ENCODE assay signal across 8 cellular contexts in the genomic region with DNA sequence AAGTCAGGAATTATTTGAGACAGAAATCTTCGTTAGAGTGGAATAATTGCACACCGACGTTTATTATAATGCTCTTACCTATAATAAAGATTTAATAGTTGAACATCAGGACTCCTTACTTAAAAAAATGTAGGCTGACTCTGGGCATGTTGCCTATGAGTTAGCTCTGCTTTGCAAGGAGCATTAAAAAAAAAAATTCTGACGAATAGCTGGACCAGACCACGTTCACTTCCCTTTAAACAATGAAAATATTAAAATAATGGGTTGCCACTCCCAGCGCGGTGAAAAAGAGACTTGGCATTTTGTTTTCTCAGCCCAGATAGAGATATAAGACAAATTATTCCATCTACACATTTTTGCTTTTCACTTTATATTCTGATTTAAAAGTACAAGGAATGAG. TPM values are rescaled to one million over a fixed set of nuclear protein-coding genes. Genes with fewer than 3 reads are reported as not detected.
DNase-seq lines count a peak whose midpoint lies in the region; ATAC-seq and TF ChIP-seq lines count a peak whose summit lies in the region.

No MANE protein-coding gene starts in this region.

- intact Hi-C loops in ascending aorta (cut with DNase I) = loop anchor here (2.0 to 5.0 kb wide), 2 partner anchors 118 to 132 kb away; partner anchors contain the start of gene MIS18BP1

- H3K27ac ChIP-seq in HL-60 (replicated peaks) (peak overlapping the region; percentile 97), ascending aorta (peak overlapping the region; percentile 78 to 91), layer of hippocampus (ENCODE audit: low read depth, low read length) (peak overlapping the region; percentile 97), thymus (ENCODE audit: low read depth) (peak overlapping the region; percentile 92)

- in situ Hi-C loops in KBM-7 (cut with MboI; ENCODE audit: low pct_unique_long_range_greater_than_20kb, low sequenced_read_pairs) = no loop called here

- 2% methylated on average over 7 of the region's 7 CpGs for WGBS in thymus

- H3K9me3 ChIP-seq in ascending aorta (no peaks in the 10 kb centered on the region), thymus (ENCODE audit: control insufficient read depth) (no peaks in the 10 kb centered on the region)

- H3K27me3 ChIP-seq in HL-60 (ENCODE audit: insufficient read depth, poor library complexity, severe bottlenecking) (no peaks in the 10 kb centered on the region), ascending aorta (no peaks in the 10 kb centered on the region), layer of hippocampus (ENCODE audit: control insufficient read depth, insufficient read depth, low read length) (no peaks in the 10 kb centered on the region), thymus (ENCODE audit: control insufficient read depth, insufficient read depth) (no peaks in the 10 kb centered on the region)

- ATAC-seq in HG02642 (IDR thresholded peaks at IDR 0.05; ENCODE audit: poor library complexity, unreplicated experiment) (no peak), GM21381 (IDR thresholded peaks at IDR 0.05; ENCODE audit: unreplicated experiment) (no peak)

- H3K4me3 ChIP-seq in HL-60 (replicated peaks; ENCODE audit: insufficient read depth, low read length) = peak overlapping the region; percentile 39
- H3K4me3 ChIP-seq in ascending aorta = peak overlapping the region; percentile 72 to 77
- H3K4me3 ChIP-seq in thymus (ENCODE audit: low read length) = peak overlapping the region; percentile 94

- H3K36me3 ChIP-seq in ascending aorta (no peaks in the 10 kb centered on the region), thymus (ENCODE audit: control insufficient read depth, insufficient read depth) (no peaks in the 10 kb centered on the region)

- DNase-seq in Ammon's horn (ENCODE audit: low spot score) = peak; percentile 5
- DNase-seq in HL-60 (ENCODE audit: low read depth in 1 of 2, low spot score in 1 of 2) = no peak
- no peak for DNase-seq in ascending aorta (ENCODE audit: low spot score in 2 of 2)
- DNase-seq in KBM-7 = no peak

- no peak for TF ChIP-seq CTCF in HL-60 (IDR thresholded peaks at IDR 0.05; ENCODE audit: insufficient read depth, low read length)
- TF ChIP-seq CTCF in ascending aorta (IDR thresholded peaks at IDR 0.05) = no peak

- H3K4me1 ChIP-seq in ascending aorta (peaks cover 2 to 23% of the 10 kb centered on the region in 2 donors), thymus (ENCODE audit: control insufficient read depth, insufficient read depth, low read length) (peaks cover 13% of the 10 kb centered on the region)

RNA-seq across cellular contexts. Expression of gene FANCM, which starts 0.5 kb away (rescaled TPM):
- 2.1 TPM for total RNA-seq in ascending aorta
- polyA plus RNA-seq in thymus = 7.1 TPM

RNA-seq across cellular contexts. Expression of gene FKBP3, which starts 0.9 kb away (rescaled TPM):
- 8.8 TPM for total RNA-seq in ascending aorta
- 198 TPM for polyA plus RNA-seq in thymus

RNA-seq across cellular contexts. Expression of gene PRPF39, which starts 51.3 kb away (rescaled TPM):
- 43.2 TPM for total RNA-seq in ascending aorta
- 60.3 TPM for polyA plus RNA-seq in thymus

Comparison
In these comparisons a context has a peak if more than half of its experiments do, and no peak if none do; other contexts are left out.
1. H3K4me3 ChIP-seq: peak in every context shown above with its lines; median percentile 94 in thymus; 74 in ascending aorta; 39 in HL-60.